ENCODE assay signal across 14 cellular contexts in genomic region chr6:74597840-74598239, GRCh38.
DNase-seq lines count a peak whose midpoint lies in the region; ATAC-seq, FAIRE-seq and TF ChIP-seq lines count a peak whose summit lies in the region.
"Had no signal": no experiment of that assay in that cellular context is flagged by ENCODE, and none has a peak within 500 bp of the region (broad histone marks: within the 10 kb centered on the region; RNA-seq: fewer than 3 reads in every experiment).

No MANE protein-coding gene starts in this region.

- no peak overlapping the region for H3K4me3 ChIP-seq in kidney (ENCODE audit: low read length in 2 of 2)
- H3K4me3 ChIP-seq: esophagus squamous epithelium, GM23248, tibial artery had no signal

- no peak for TF ChIP-seq CTCF in kidney (IDR thresholded peaks at IDR 0.05; ENCODE audit: borderline replicate concordance, extremely low read depth, insufficient read depth)

- DNase-seq in kidney (no peak), HT-29 (ENCODE audit: low spot score) (no peak), activated gamma-delta T cell (lab: John Stamatoyannopoulos, UW) (no peak)
- no peak for DNase-seq in stimulated activated CD4-positive, alpha-beta T cell treated with anti-CD3 and anti-CD28 coated beads, Interleukin-4, amount 100 ng/mL, for 1 hour
- DNase-seq: COR-L47, esophagus squamous epithelium, mesenchymal stem cell, NCI-H1417, NCI-H524, tibial artery had no signal

- H3K9me3 ChIP-seq in kidney (ENCODE audit: control insufficient read depth in 1 of 2, low read length in 2 of 2), result no peaks in the 10 kb centered on the region
- H3K9me3 ChIP-seq: esophagus squamous epithelium, tibial artery had no signal

- intact Hi-C loops in kidney (cut with DNase I), result no loop called here

- no peaks in the 10 kb centered on the region for H3K4me1 ChIP-seq in kidney (ENCODE audit: control insufficient read depth in 1 of 2, insufficient read depth in 1 of 2, low read depth in 1 of 2, low read length in 2 of 2)
- H3K4me1 ChIP-seq: esophagus squamous epithelium, tibial artery had no signal

- H3K36me3 ChIP-seq in kidney (ENCODE audit: control insufficient read depth in 1 of 2, insufficient read depth in 2 of 2, low read length in 2 of 2), result no peaks in the 10 kb centered on the region
- H3K36me3 ChIP-seq: esophagus squamous epithelium, tibial artery had no signal

- H3K9ac ChIP-seq in kidney (ENCODE audit: low read length in 2 of 2), result no peak overlapping the region
- H3K9ac ChIP-seq: GM23248 had no signal

- no peak overlapping the region for H3K27ac ChIP-seq in kidney (ENCODE audit: low read depth in 2 of 2, low read length in 2 of 2)
- H3K27ac ChIP-seq: esophagus squamous epithelium, tibial artery had no signal

- ATAC-seq in GM19043 (IDR thresholded peaks at IDR 0.05; ENCODE audit: low read depth, unreplicated experiment) (peak; percentile 39), HG02588 (IDR thresholded peaks at IDR 0.05; ENCODE audit: unreplicated experiment) (peak; percentile 33), HG03175 (IDR thresholded peaks at IDR 0.05; ENCODE audit: unreplicated experiment) (peak; percentile 50)

- FAIRE-seq in kidney (lab: Jason Lieb, UNC), result peak; percentile 33
